ENCODE assay signal across 10 cellular contexts in the genomic region with DNA sequence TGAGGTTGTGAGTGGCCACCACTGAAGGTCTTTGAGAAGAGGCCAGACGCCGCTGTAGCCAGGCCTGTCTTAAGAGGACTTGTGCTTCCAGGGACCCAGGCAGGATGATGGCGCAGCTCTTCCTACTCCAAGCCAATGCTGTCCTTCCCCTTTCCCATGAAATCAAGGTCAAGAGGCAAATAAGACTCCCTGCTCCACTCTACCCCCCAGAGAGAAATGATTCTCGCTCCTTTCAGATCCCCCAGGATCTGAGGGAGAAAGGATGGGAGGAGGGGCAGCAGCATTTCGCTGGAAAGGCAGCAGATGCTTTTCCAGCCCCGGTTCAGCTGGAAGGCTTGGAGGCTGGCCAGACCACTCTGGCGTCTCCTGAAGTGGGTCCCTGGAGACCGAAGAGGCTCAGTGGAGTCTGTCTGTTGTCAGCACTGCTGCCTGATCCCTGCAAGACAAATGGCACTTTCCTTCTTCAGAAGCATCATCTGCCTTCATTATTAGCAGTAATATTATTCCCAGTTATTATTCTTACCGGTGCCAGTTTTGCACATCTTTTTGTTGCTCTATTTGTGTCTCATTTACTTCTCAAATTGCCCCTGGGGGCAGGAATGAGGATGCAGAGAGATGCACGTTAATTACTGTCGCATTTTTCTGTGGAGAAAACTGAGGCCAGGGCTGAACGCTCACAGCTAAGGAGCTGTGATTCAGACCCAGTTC. TPM values are rescaled to one million over a fixed set of nuclear protein-coding genes. Genes with fewer than 3 reads are reported as not detected.
DNase-seq lines count a peak whose midpoint lies in the region; ATAC-seq and TF ChIP-seq lines count a peak whose summit lies in the region.
"Had no signal": no experiment of that assay in that cellular context is flagged by ENCODE, and none has a peak within 500 bp of the region (broad histone marks: within the 10 kb centered on the region; RNA-seq: fewer than 3 reads in every experiment).

No MANE protein-coding gene starts in this region.

- no peak overlapping the region for H3K9ac ChIP-seq in adipocyte (ENCODE audit: low read length)

- TF ChIP-seq CTCF in AG04450 (IDR thresholded peaks at IDR 0.05; ENCODE audit: low read depth, low read length): 0 out of 2 replicates have a peak, but pooled peaks have one; percentile 20

- POLR2A ChIA-PET in AG04450 (lab: Yijun Ruan, JAX): interaction anchor here (0.6 kb wide), 1 partner anchor 135 kb away, joined by 3 read pairs; no protein-coding TSS in a partner anchor

- ATAC-seq in GM21786 (IDR thresholded peaks at IDR 0.05; ENCODE audit: unreplicated experiment) (no peak), GM19452 (IDR thresholded peaks at IDR 0.05; ENCODE audit: unreplicated experiment) (no peak)

- H3K9me3 ChIP-seq in AG04450 (ENCODE audit: control insufficient read depth, insufficient read depth, low read length): no peaks in the 10 kb centered on the region
- H3K9me3 ChIP-seq in adipocyte (ENCODE audit: control insufficient read depth, low read length): no peaks in the 10 kb centered on the region
- H3K9me3 ChIP-seq: neutrophil had no signal

- H3K36me3 ChIP-seq in adipocyte (ENCODE audit: control insufficient read depth, insufficient read depth, low read length, severe bottlenecking): no peaks in the 10 kb centered on the region
- H3K36me3 ChIP-seq: neutrophil had no signal

- CTCF ChIA-PET in AG04450 (lab: Charles Lee): interaction anchor here (0.9 to 2.7 kb wide), 5 partner anchors 8 to 92 kb away, joined by 3 to 13 read pairs (median 4); no protein-coding TSS in a partner anchor

- H3K27ac ChIP-seq in AG04450 (ENCODE audit: low read depth, low read length): peak overlapping the region; percentile 31
- H3K27ac ChIP-seq: neutrophil had no signal

- H3K27me3 ChIP-seq in AG04450 (ENCODE audit: control insufficient read depth, insufficient read depth, low read length) (no peaks in the 10 kb centered on the region), adipocyte (replicated peaks; ENCODE audit: control insufficient read depth, insufficient read depth, low read length) (no peaks in the 10 kb centered on the region)

- peaks cover 14% of the 10 kb centered on the region for H3K4me1 ChIP-seq in adipocyte (ENCODE audit: control insufficient read depth, insufficient read depth, low read length)

- no peak overlapping the region for H3K4me3 ChIP-seq in AG04450 (ENCODE audit: low read depth, low read length)
- no peak overlapping the region for H3K4me3 ChIP-seq in adipocyte (ENCODE audit: low read length)

- DNase-seq in AG04450 (ENCODE audit: low read depth, low spot score) (peak; percentile 26), NCI-H1436 (lab: John Stamatoyannopoulos, UW) (peak; percentile 82), adipocyte (ENCODE audit: low read depth) (peak; percentile 70), mesenteric fat pad (ENCODE audit: low spot score) (peak; percentile 86), amniotic stem cell (lab: John Stamatoyannopoulos, UW) (no peak), T-helper 2 cell (no peak)
- DNase-seq: CD4-positive, CD25-positive, alpha-beta regulatory T cell had no signal

RNA-seq across cellular contexts. Expression of gene C14orf132, which starts 51.4 kb away (rescaled TPM):
- polyA plus RNA-seq in AG04450 (2011; rRNA removed): 42.0 and 47.7 TPM in 2 replicates
- polyA minus RNA-seq in AG04450 (2011; rRNA and poly(A)+ RNA removed): 37.8 and 41.0 TPM in 2 replicates
- total RNA-seq in mesenteric fat pad: 2.7 TPM

Comparison
In these comparisons a context has a peak if more than half of its experiments do, and no peak if none do; other contexts are left out.
1. DNase-seq: peak in AG04450 (single experiment), NCI-H1436 (single experiment), adipocyte (single experiment) and mesenteric fat pad (single experiment); none in amniotic stem cell (single experiment) and T-helper 2 cell (0 of 5).